In the genomic region with DNA sequence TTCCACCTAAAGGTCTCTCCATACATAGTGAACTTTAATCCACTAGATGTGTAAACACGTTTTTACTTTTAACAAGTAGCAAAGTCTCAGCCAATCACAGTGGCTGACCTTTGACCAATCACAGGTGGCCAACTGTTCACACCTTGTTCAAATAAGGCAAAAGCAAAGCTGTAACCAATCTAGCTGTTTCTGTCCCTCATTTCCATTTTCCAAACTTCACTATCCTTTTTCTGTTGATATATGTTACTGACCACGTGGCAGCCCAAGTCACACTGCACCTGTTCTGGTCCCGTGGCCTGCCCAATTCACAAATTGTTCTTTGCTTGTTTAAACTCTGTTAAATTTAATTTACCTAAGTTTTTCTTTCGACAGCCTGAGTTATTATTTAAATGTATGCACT, we compare ENCODE assay signal across 25 cellular contexts.
DNase-seq lines count a peak whose midpoint lies in the region; ATAC-seq, FAIRE-seq and TF ChIP-seq lines count a peak whose summit lies in the region.
"Had no signal": no experiment of that assay in that cellular context is flagged by ENCODE, and none has a peak within 500 bp of the region (broad histone marks: within the 10 kb centered on the region; RNA-seq: fewer than 3 reads in every experiment).

No MANE protein-coding gene starts in this region.

- H3K36me3 Mint-ChIP-seq in activated naive CD4-positive, alpha-beta T cell treated with anti-CD3 and anti-CD28 coated beads, Interleukin-2, amount 50 U/mL, for 72 hours = no peaks in the 10 kb centered on the region
- H3K36me3 Mint-ChIP-seq: CD14-positive monocyte; CD8-positive, alpha-beta memory T cell had no signal

- H3K27me3 ChIP-seq in K562 (ENCODE audit: control insufficient read depth in 2 of 2, insufficient read depth in 2 of 2, low read length in 2 of 2) = no peaks in the 10 kb centered on the region
- no peaks in the 10 kb centered on the region for H3K27me3 ChIP-seq in tibial nerve
- H3K27me3 ChIP-seq: BE2C; BLaER1 treated with 17β-estradiol and CSF1 and Interleukin-3, amounts not matched to agents 10 nM and 100 nM had no signal

- H3K4me2 ChIP-seq in K562 (ENCODE audit: insufficient read depth, low read length) = peak overlapping the region; percentile 61
- H3K4me2 ChIP-seq: BLaER1 treated with 17β-estradiol and CSF1 and Interleukin-3, amounts not matched to agents 10 nM and 100 nM had no signal

- DNase-seq in NCI-H510A (lab: John Stamatoyannopoulos, UW) (peak; percentile 4), NCI-H510A treated with DMSO at 0.1 percent for 48 hours (lab: John Stamatoyannopoulos, UW) (no peak), NCI-H69 (lab: John Stamatoyannopoulos, UW) (peak; percentile 24), K562 (ENCODE audit: extremely low read depth in 1 of 4, low spot score in 3 of 4) (peak; percentile 8 to 57 (median 18)), tibial nerve (ENCODE audit: low spot score in 2 of 2) (no peak)
- DNase-seq in activated naive CD4-positive, alpha-beta T cell treated with anti-CD3 and anti-CD28 coated beads, Interleukin-2, amount 50 U/mL, for 72 hours (ENCODE audit: low spot score in 2 of 2) = no peak
- DNase-seq: ACHN; AML-193; BE2C; CD4-positive, alpha-beta T cell; CD8-positive, alpha-beta memory T cell; DMS 273 treated with DMSO at 0.1 percent for 48 hours; DMS79; EL; GDM1; GM23248; H7 had no signal

- intact Hi-C loops in K562 (cut with micrococcal nuclease) = loop anchor here (5.0 kb wide), 1 partner anchor 1236 kb away; a partner anchor contains a TSS

- no peaks in the 10 kb centered on the region for H3K9me3 ChIP-seq in K562 (replicated peaks; ENCODE audit: control insufficient read depth, insufficient read depth, low read depth, low read length)
- H3K9me3 ChIP-seq in tibial nerve = no peaks in the 10 kb centered on the region
- H3K9me3 ChIP-seq: BE2C; BLaER1 treated with 17β-estradiol and CSF1 and Interleukin-3, amounts not matched to agents 10 nM and 100 nM had no signal

- WGBS in K562 (ENCODE audit: insufficient coverage, low coverage, missing lambda C conversion rate) = 3% methylated on average over 3 of the region's 4 CpGs
- 76 to 78% methylated on average over 4 of the region's 4 CpGs for WGBS in tibial nerve, 2 donors

- no peaks in the 10 kb centered on the region for H3K9me3 Mint-ChIP-seq in activated naive CD4-positive, alpha-beta T cell treated with anti-CD3 and anti-CD28 coated beads, Interleukin-2, amount 50 U/mL, for 72 hours

- H3K27ac Mint-ChIP-seq in activated naive CD4-positive, alpha-beta T cell treated with anti-CD3 and anti-CD28 coated beads, Interleukin-2, amount 50 U/mL, for 72 hours = no peak overlapping the region
- H3K27ac Mint-ChIP-seq: CD14-positive monocyte; CD4-positive, alpha-beta T cell; CD8-positive, alpha-beta memory T cell had no signal

- TF ChIP-seq POLR2A in K562 (conservative IDR thresholded peaks at IDR 0.05) (no peak), tibial nerve (IDR thresholded peaks at IDR 0.05) (no peak)

- H3K36me3 ChIP-seq in K562 (ENCODE audit: control insufficient read depth, insufficient read depth, low read length) (peaks cover 13% of the 10 kb centered on the region; the same call in 1 of the 3 replicates), tibial nerve (no peaks in the 10 kb centered on the region)
- H3K36me3 ChIP-seq: BE2C; BLaER1 treated with 17β-estradiol and CSF1 and Interleukin-3, amounts not matched to agents 10 nM and 100 nM had no signal

- no peak overlapping the region for H2AFZ ChIP-seq in K562 (ENCODE audit: low read depth, low read length)
- H2AFZ ChIP-seq: GM23248 had no signal

- TF ChIP-seq EP300 in K562 (IDR thresholded peaks at IDR 0.05; ENCODE audit: low read length) (no peak), tibial nerve (IDR thresholded peaks at IDR 0.05) (no peak)

- H3K9ac ChIP-seq in K562 (ENCODE audit: insufficient read depth in 1 of 2, low read depth in 2 of 2, low read length in 2 of 2) = peak overlapping the region in 1 of 2 experiments; percentile 91; a peak in 2 of 4 replicates
- H3K9ac ChIP-seq: BLaER1 treated with 17β-estradiol and CSF1 and Interleukin-3, amounts not matched to agents 10 nM and 100 nM; GM23248 had no signal

- H4K20me1 ChIP-seq in K562 (replicated peaks; ENCODE audit: control insufficient read depth, insufficient read depth, low read length) = peaks cover 17% of the 10 kb centered on the region
- H4K20me1 ChIP-seq: BLaER1 treated with 17β-estradiol and CSF1 and Interleukin-3, amounts not matched to agents 10 nM and 100 nM had no signal

- ATAC-seq in K562 = peak; percentile 71
- ATAC-seq in activated naive CD4-positive, alpha-beta T cell treated with anti-CD3 and anti-CD28 coated beads, Interleukin-2, amount 50 U/mL, for 72 hours = no peak
- ATAC-seq: GM12878, HCT116 had no signal

- H3K9me1 ChIP-seq in K562 (ENCODE audit: control insufficient read depth, insufficient read depth, low read length) = no peaks in the 10 kb centered on the region

- TF ChIP-seq RAD21 in K562 (CRISPR knock-in tag; conservative IDR thresholded peaks at IDR 0.05 in 1 of 2, IDR thresholded peaks at IDR 0.05 in 1 of 2) = no peak

- H3K4me1 ChIP-seq in K562 (replicated peaks in 1 of 2; ENCODE audit: control insufficient read depth in 2 of 2, insufficient read depth in 2 of 2, low read length in 2 of 2) (peaks cover 0 to 2% of the 10 kb centered on the region in 2 experiments; a peak in 2 of 5 replicates), tibial nerve (no peaks in the 10 kb centered on the region)
- H3K4me1 ChIP-seq: BE2C; BLaER1 treated with 17β-estradiol and CSF1 and Interleukin-3, amounts not matched to agents 10 nM and 100 nM had no signal

- FAIRE-seq in K562 (lab: Jason Lieb, UNC) = peak; percentile 81
- FAIRE-seq: A204.1, GM12878, GM19239, H1 had no signal

- TF ChIP-seq CTCF in K562 (IDR thresholded peaks at IDR 0.05 in 2 of 3, conservative IDR thresholded peaks at IDR 0.05 in 1 of 3; ENCODE audit: insufficient read depth in 2 of 3, low read depth in 1 of 3, low read length in 3 of 3) (no peak), tibial nerve (IDR thresholded peaks at IDR 0.05) (no peak)

- CTCF ChIA-PET in K562 (lab: Yijun Ruan, JAX; ENCODE audit: low intra/inter-chr PET ratio) = no interaction called here

- H3K4me3 ChIP-seq in K562 (peak overlapping the region; percentile 43), tibial nerve (no peak overlapping the region)
- H3K4me3 ChIP-seq: BLaER1 treated with 17β-estradiol and CSF1 and Interleukin-3, amounts not matched to agents 10 nM and 100 nM; GM12878; GM23248 had no signal

- H3K27ac ChIP-seq in K562 (ENCODE audit: extremely low read depth, low read depth, low read length) (peak overlapping the region; percentile 50), tibial nerve (no peak overlapping the region)
- H3K27ac ChIP-seq: 22Rv1; BLaER1 treated with 17β-estradiol and CSF1 and Interleukin-3, amounts not matched to agents 10 nM and 100 nM; GM23248 had no signal

- BruUV-seq in K562 (replicated peaks; lab: Mats Ljungman, UMichigan) = no TSS peak

- in situ Hi-C loops in K562 (cut with MboI) = no loop called here

- POLR2A ChIA-PET in K562 (lab: Yijun Ruan, JAX) = interaction anchor here (1.8 kb wide), 1 partner anchor 14 kb away, joined by 9 read pairs; no protein-coding TSS in a partner anchor

- peaks cover 82% of the 10 kb centered on the region for H3K79me2 ChIP-seq in K562 (ENCODE audit: control insufficient read depth, insufficient read depth, low read length)

TF ChIP-seq in K562, 482 proteins besides CTCF, POLR2A, EP300 and RAD21 (continues in another document):
- TF ChIP-seq PHF8 (IDR thresholded peaks at IDR 0.05; ENCODE audit: borderline replicate concordance, low read length) (no peak), MEF2A (IDR thresholded peaks at IDR 0.05; ENCODE audit: control insufficient read depth, low read depth, low read length) (peak; percentile 11; the same call in 1 of the 2 replicates), FOXA3 (CRISPR knock-in tag; conservative IDR thresholded peaks at IDR 0.05 in 1 of 2, IDR thresholded peaks at IDR 0.05 in 1 of 2) (0 out of 4 replicates have a peak, but pooled peaks of 1 of the 2 experiments have one; percentile 18), RBM25 (IDR thresholded peaks at IDR 0.05; ENCODE audit: low read depth, low read length, severe bottlenecking) (peak; percentile 29), ZNF75A (CRISPR knock-in tag; IDR thresholded peaks at IDR 0.05) (no peak), IRF2 (CRISPR knock-in tag; IDR thresholded peaks at IDR 0.05) (no peak), LARP7 (IDR thresholded peaks at IDR 0.05) (no peak), ZNF444 (CRISPR knock-in tag; IDR thresholded peaks at IDR 0.05) (no peak)
- TF ChIP-seq, protein P1, sequence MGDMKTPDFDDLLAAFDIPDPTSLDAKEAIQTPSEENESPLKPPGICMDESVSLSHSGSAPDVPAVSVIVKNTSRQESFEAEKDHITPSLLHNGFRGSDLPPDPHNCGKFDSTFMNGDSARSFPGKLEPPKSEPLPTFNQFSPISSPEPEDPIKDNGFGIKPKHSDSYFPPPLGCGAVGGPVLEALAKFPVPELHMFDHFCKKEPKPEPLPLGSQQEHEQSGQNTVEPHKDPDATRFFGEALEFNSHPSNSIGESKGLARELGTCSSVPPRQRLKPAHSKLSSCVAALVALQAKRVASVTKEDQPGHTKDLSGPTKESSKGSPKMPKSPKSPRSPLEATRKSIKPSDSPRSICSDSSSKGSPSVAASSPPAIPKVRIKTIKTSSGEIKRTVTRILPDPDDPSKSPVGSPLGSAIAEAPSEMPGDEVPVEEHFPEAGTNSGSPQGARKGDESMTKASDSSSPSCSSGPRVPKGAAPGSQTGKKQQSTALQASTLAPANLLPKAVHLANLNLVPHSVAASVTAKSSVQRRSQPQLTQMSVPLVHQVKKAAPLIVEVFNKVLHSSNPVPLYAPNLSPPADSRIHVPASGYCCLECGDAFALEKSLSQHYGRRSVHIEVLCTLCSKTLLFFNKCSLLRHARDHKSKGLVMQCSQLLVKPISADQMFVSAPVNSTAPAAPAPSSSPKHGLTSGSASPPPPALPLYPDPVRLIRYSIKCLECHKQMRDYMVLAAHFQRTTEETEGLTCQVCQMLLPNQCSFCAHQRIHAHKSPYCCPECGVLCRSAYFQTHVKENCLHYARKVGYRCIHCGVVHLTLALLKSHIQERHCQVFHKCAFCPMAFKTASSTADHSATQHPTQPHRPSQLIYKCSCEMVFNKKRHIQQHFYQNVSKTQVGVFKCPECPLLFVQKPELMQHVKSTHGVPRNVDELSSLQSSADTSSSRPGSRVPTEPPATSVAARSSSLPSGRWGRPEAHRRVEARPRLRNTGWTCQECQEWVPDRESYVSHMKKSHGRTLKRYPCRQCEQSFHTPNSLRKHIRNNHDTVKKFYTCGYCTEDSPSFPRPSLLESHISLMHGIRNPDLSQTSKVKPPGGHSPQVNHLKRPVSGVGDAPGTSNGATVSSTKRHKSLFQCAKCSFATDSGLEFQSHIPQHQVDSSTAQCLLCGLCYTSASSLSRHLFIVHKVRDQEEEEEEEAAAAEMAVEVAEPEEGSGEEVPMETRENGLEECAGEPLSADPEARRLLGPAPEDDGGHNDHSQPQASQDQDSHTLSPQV (IDR thresholded peaks at IDR 0.05) = peak; percentile 40; the same call in 1 of the 2 replicates

Comparison
In these comparisons a context has a peak if more than half of its experiments do, and no peak if none do; other contexts are left out.
1. DNase-seq: peak in NCI-H510A (single experiment), NCI-H69 (single experiment) and K562 (4 of 4); none in NCI-H510A treated with DMSO at 0.1 percent for 48 hours (single experiment), activated naive CD4-positive, alpha-beta T cell treated with anti-CD3 and anti-CD28 coated beads, Interleukin-2, amount 50 U/mL, for 72 hours (0 of 2) and tibial nerve (0 of 2).